ENCODE assay signal across 9 cellular contexts in the genomic region with DNA sequence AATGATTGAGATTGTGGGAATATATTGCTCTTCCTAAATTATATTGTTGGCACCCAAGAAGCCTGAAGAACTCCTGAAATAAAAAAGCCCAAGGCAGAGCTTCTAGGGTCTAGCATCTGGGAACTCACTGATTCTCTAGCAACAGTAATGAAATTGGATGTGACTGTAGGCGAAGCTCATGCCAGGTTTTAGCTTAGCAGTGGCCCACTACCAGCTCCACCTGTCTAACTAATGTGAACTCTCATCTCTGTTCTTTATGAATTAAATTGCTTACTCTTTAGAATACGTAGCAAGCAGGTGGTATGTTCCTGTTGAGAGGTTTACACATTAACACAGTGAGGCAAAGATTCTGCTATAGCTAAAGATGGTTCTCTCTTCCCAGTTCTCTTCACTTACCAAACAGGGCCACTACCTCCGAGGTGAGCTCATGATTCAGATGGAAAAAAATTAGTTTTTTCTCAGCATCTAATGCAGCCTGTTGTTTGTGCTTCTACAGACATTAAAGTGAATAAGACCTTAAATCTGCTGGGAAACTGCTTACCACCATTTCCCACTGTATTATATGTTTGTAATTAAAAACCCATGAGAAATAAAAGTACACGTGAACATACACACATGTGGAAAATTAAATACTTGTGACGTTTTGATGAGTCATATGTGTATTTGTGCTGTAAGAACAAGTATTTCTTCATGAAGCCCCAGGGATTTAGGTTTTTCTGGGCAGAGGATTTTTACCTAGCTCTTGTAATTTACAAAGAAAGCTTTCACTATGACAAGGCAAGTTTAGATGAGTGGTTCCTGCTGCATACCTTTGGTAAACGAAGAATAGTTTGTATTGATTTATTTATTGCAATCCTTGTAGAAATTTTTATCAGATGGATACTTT.
DNase-seq lines count a peak whose midpoint lies in the region; ATAC-seq and TF ChIP-seq lines count a peak whose summit lies in the region.
"Had no signal": no experiment of that assay in that cellular context is flagged by ENCODE, and none has a peak within 500 bp of the region (broad histone marks: within the 10 kb centered on the region; RNA-seq: fewer than 3 reads in every experiment).

No MANE protein-coding gene starts in this region.

- H3K27me3 ChIP-seq in GM23248 (replicated peaks; ENCODE audit: insufficient read depth): no peaks in the 10 kb centered on the region

- WGBS in GM23248 (ENCODE audit: low coverage in 1 of 2, low lambda C conversion rate in 2 of 2, missing lambda C conversion rate in 2 of 2), 2 experiments: 61 to 66% methylated on average over 6 of the region's 6 CpGs

- peak overlapping the region; percentile 54 for H3K27ac ChIP-seq in GM23248

- H3K36me3 Mint-ChIP-seq in natural killer cell treated with Interleukin-12 subunit alpha and Interleukin-12 subunit beta and Interleukin-15 and Interleukin-18, amount 100 ng/mL, for 72 hours: peaks cover 4% of the 10 kb centered on the region
- H3K36me3 Mint-ChIP-seq in osteocyte (ENCODE audit: unreplicated experiment): peaks cover 7% of the 10 kb centered on the region

- no peaks in the 10 kb centered on the region for H3K9me3 ChIP-seq in GM23248 (ENCODE audit: low read depth)

- H3K36me3 ChIP-seq in GM23248 (ENCODE audit: low read depth): no peaks in the 10 kb centered on the region; the same call in 1 of the 2 replicates

- peaks cover 19 to 26% of the 10 kb centered on the region in 2 donors for H3K4me1 Mint-ChIP-seq in natural killer cell treated with Interleukin-12 subunit alpha and Interleukin-12 subunit beta and Interleukin-15 and Interleukin-18, amount 100 ng/mL, for 72 hours (ENCODE audit: low read depth in 2 of 2)
- no peaks in the 10 kb centered on the region for H3K4me1 Mint-ChIP-seq in osteocyte (ENCODE audit: unreplicated experiment)

- H3K9me2 ChIP-seq in GM23248 (ENCODE audit: insufficient read depth): no peaks in the 10 kb centered on the region

- no peaks in the 10 kb centered on the region for H3K79me2 ChIP-seq in GM23248 (ENCODE audit: insufficient read depth)

- no peak overlapping the region for H3K4me3 ChIP-seq in GM23248

- DNase-seq in GM23248 (peak; percentile 84), fibroblast of peridontal ligament (ENCODE audit: extremely low read depth) (peak; percentile 93), ureter (ENCODE audit: low spot score) (no peak), osteocyte (ENCODE audit: extremely low spot score, unreplicated experiment) (no peak), superior temporal gyrus (ENCODE audit: extremely low spot score) (no peak)
- DNase-seq in natural killer cell treated with Interleukin-12 subunit alpha and Interleukin-12 subunit beta and Interleukin-15 and Interleukin-18, amount 100 ng/mL, for 72 hours (ENCODE audit: low spot score): no peak

- in situ Hi-C loops in GM23248 (cut with MboI): no loop called here

- no peaks in the 10 kb centered on the region for H3K27me3 Mint-ChIP-seq in natural killer cell treated with Interleukin-12 subunit alpha and Interleukin-12 subunit beta and Interleukin-15 and Interleukin-18, amount 100 ng/mL, for 72 hours
- no peaks in the 10 kb centered on the region for H3K27me3 Mint-ChIP-seq in osteocyte (ENCODE audit: unreplicated experiment)

- no peak overlapping the region for H3K4me2 ChIP-seq in GM23248 (ENCODE audit: unreplicated experiment)

- no peaks in the 10 kb centered on the region for H3K9me3 Mint-ChIP-seq in natural killer cell treated with Interleukin-12 subunit alpha and Interleukin-12 subunit beta and Interleukin-15 and Interleukin-18, amount 100 ng/mL, for 72 hours
- H3K9me3 Mint-ChIP-seq in osteocyte (ENCODE audit: unreplicated experiment): no peaks in the 10 kb centered on the region
- H3K9me3 Mint-ChIP-seq: nephron had no signal

- TF ChIP-seq POLR2A in GM18505 (IDR thresholded peaks at IDR 0.05; ENCODE audit: borderline replicate concordance, extremely low read depth, insufficient read depth, insufficient read length): no peak

- no peaks in the 10 kb centered on the region for H3F3A ChIP-seq in GM23248 (ENCODE audit: insufficient read depth)

- H3K4me3 Mint-ChIP-seq in natural killer cell treated with Interleukin-12 subunit alpha and Interleukin-12 subunit beta and Interleukin-15 and Interleukin-18, amount 100 ng/mL, for 72 hours: no peak overlapping the region
- no peak overlapping the region for H3K4me3 Mint-ChIP-seq in osteocyte (ENCODE audit: unreplicated experiment)
- H3K4me3 Mint-ChIP-seq: nephron had no signal

- no peak for TF ChIP-seq CTCF in osteocyte (IDR thresholded peaks at IDR 0.05)

- H3K27ac Mint-ChIP-seq in natural killer cell treated with Interleukin-12 subunit alpha and Interleukin-12 subunit beta and Interleukin-15 and Interleukin-18, amount 100 ng/mL, for 72 hours: no peak overlapping the region
- H3K27ac Mint-ChIP-seq in osteocyte (ENCODE audit: unreplicated experiment): no peak overlapping the region
- H3K27ac Mint-ChIP-seq: nephron had no signal

- no peak overlapping the region for H3K9ac ChIP-seq in GM23248

- no peaks in the 10 kb centered on the region for H4K20me1 ChIP-seq in GM23248 (ENCODE audit: insufficient read depth)

- no peaks in the 10 kb centered on the region for H3K4me1 ChIP-seq in GM23248 (ENCODE audit: insufficient read depth)

- H2AFZ ChIP-seq in GM23248: no peak overlapping the region

- peak; percentile 47 for ATAC-seq in GM18505 (IDR thresholded peaks at IDR 0.05; ENCODE audit: unreplicated experiment)
- ATAC-seq in HG03575 (IDR thresholded peaks at IDR 0.05; ENCODE audit: extremely low read depth, insufficient number of reproducible peaks, low FRiP score, unreplicated experiment): peak; percentile 71
- ATAC-seq in natural killer cell treated with Interleukin-12 subunit alpha and Interleukin-12 subunit beta and Interleukin-15 and Interleukin-18, amount 100 ng/mL, for 72 hours: no peak

Comparison
In these comparisons a context has a peak if more than half of its experiments do, and no peak if none do; other contexts are left out.
1. ATAC-seq: peak in GM18505 (single experiment) and HG03575 (single experiment); none in natural killer cell treated with Interleukin-12 subunit alpha and Interleukin-12 subunit beta and Interleukin-15 and Interleukin-18, amount 100 ng/mL, for 72 hours (0 of 2).
2. DNase-seq: peak in GM23248 (single experiment) and fibroblast of peridontal ligament (single experiment); none in ureter (single experiment), natural killer cell treated with Interleukin-12 subunit alpha and Interleukin-12 subunit beta and Interleukin-15 and Interleukin-18, amount 100 ng/mL, for 72 hours (single experiment), osteocyte (single experiment) and superior temporal gyrus (single experiment).